Comparison of ENCODE assay signal across 8 cellular contexts in genomic region chr15:48507416-48508065, GRCh38.
DNase-seq lines count a peak whose midpoint lies in the region; ATAC-seq and TF ChIP-seq lines count a peak whose summit lies in the region.

No MANE protein-coding gene starts in this region.

- H3K4me3 ChIP-seq in mucosa of descending colon: no peak overlapping the region

- no peaks in the 10 kb centered on the region for H3K27me3 Mint-ChIP-seq in endothelial cell (ENCODE audit: unreplicated experiment)

- intact Hi-C loops in mucosa of descending colon (cut with DNase I, micrococcal nuclease): no loop called here

- H3K4me1 Mint-ChIP-seq in endothelial cell (ENCODE audit: unreplicated experiment): no peaks in the 10 kb centered on the region

- H3K27ac Mint-ChIP-seq in endothelial cell (ENCODE audit: unreplicated experiment): no peak overlapping the region

- peak; percentile 80 for TF ChIP-seq CTCF in endothelial cell (IDR thresholded peaks at IDR 0.05; ENCODE audit: unreplicated experiment)
- peak; percentile 12 for TF ChIP-seq CTCF in mucosa of descending colon (IDR thresholded peaks at IDR 0.05)

- H3K4me1 ChIP-seq in mucosa of descending colon (ENCODE audit: low read depth): no peaks in the 10 kb centered on the region

- DNase-seq in DMS 273 (lab: John Stamatoyannopoulos, UW; ENCODE audit: unreplicated experiment): peak; percentile 69
- peak; percentile 85 for DNase-seq in OCI-M1 (lab: John Stamatoyannopoulos, UW)
- DNase-seq in endothelial cell (ENCODE audit: low spot score): peak; percentile 48
- DNase-seq in mucosa of descending colon: peak in 1 of 3 donors; percentile 44
- DNase-seq in activated T-cell treated with anti-CD3 and anti-CD28 coated beads for 4 hours: no peak
- DNase-seq in activated effector memory CD4-positive, alpha-beta T cell treated with anti-CD3 and anti-CD28 coated beads, Interleukin-2, amount 50 U/mL, for 16 hours: no peak

- peak; percentile 91 for ATAC-seq in GM18907 (IDR thresholded peaks at IDR 0.05; ENCODE audit: unreplicated experiment)
- peak; percentile 61 for ATAC-seq in HG03196 (IDR thresholded peaks at IDR 0.05; ENCODE audit: unreplicated experiment)
- peak; percentile 53 for ATAC-seq in mucosa of descending colon

- H3K36me3 ChIP-seq in mucosa of descending colon (ENCODE audit: low read depth): no peaks in the 10 kb centered on the region

- no peak overlapping the region for H3K4me3 Mint-ChIP-seq in endothelial cell (ENCODE audit: unreplicated experiment)

- H3K36me3 Mint-ChIP-seq in endothelial cell (ENCODE audit: low read depth, unreplicated experiment): peaks cover 2% of the 10 kb centered on the region

- H3K9me3 Mint-ChIP-seq in endothelial cell (ENCODE audit: unreplicated experiment): no peaks in the 10 kb centered on the region

- H3K9me3 ChIP-seq in mucosa of descending colon: no peaks in the 10 kb centered on the region

Comparison
In these comparisons a context has a peak if more than half of its experiments do, and no peak if none do; other contexts are left out.
1. DNase-seq: peak in DMS 273 (single experiment), OCI-M1 (single experiment) and endothelial cell (single experiment); none in activated T-cell treated with anti-CD3 and anti-CD28 coated beads for 4 hours (single experiment) and activated effector memory CD4-positive, alpha-beta T cell treated with anti-CD3 and anti-CD28 coated beads, Interleukin-2, amount 50 U/mL, for 16 hours (single experiment).
2. Peak in every context shown above with its lines, with median percentiles within 50 percentile points of each other: ATAC-seq.